Comparison of ENCODE assay signal across 16 cellular contexts in the genomic region with DNA sequence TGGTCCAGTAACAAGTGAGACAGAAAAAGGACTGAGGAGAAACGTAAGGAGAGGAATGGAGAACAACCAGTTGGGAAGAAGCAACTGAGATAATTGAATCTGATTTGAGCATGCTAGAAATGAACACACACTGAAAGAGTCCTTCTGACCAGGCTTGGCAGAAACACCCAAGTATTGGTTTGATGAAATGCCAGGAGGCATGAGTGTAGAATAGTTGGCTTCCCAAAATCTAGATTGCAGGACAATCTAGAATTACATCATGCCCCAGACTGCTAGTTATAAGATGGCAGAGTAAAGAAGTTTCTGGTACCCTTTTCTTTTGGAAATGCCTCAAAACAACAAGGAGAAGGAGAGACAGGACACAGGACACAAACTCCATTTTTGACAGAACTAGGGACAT.
"Had no signal": no experiment of that assay in that cellular context is flagged by ENCODE, and none has a peak within 500 bp of the region (broad histone marks: within the 10 kb centered on the region; RNA-seq: fewer than 3 reads in every experiment).

No MANE protein-coding gene starts in this region.

- H3K4me1 ChIP-seq: ascending aorta, transverse colon had no signal

- H3K4me3 ChIP-seq: ascending aorta, lung, skin epidermis, transverse colon had no signal

- DNase-seq: activated CD4-positive, alpha-beta T cell treated with anti-CD3 and anti-CD28 coated beads for 36 hours; activated CD8-positive, alpha-beta memory T cell treated with anti-CD3 and anti-CD28 coated beads, Interleukin-2, amount 50 U/mL, for 48 hours; activated CD8-positive, alpha-beta T cell treated with anti-CD3 and anti-CD28 coated beads, Interleukin-2, amount 10 ng/mL, durations not matched to agents 7 days and 5 days; activated naive CD8-positive, alpha-beta T cell treated with anti-CD3 and anti-CD28 coated beads, Interleukin-2, amount 10 ng/mL, durations not matched to agents 7 days and 5 days; effector memory CD8-positive, alpha-beta T cell; immature natural killer cell; left colon; midbrain; naive thymus-derived CD4-positive, alpha-beta T cell; T-helper 9 cell; transverse colon had no signal

- ATAC-seq: activated CD4-positive, alpha-beta T cell treated with anti-CD3 and anti-CD28 coated beads for 36 hours; activated CD8-positive, alpha-beta T cell treated with anti-CD3 and anti-CD28 coated beads, Interleukin-2, amount 10 ng/mL, durations not matched to agents 7 days and 5 days; effector memory CD8-positive, alpha-beta T cell; left colon; naive thymus-derived CD4-positive, alpha-beta T cell had no signal

- H3K27me3 ChIP-seq: ascending aorta, transverse colon had no signal

- H3K36me3 ChIP-seq: ascending aorta, transverse colon had no signal

- H3K27ac ChIP-seq: ascending aorta, epithelial cell of prostate, skin epidermis, transverse colon, VCaP had no signal

- H3K9me3 ChIP-seq: ascending aorta, transverse colon had no signal
